ENCODE assay signal across 11 cellular contexts in the genomic region with DNA sequence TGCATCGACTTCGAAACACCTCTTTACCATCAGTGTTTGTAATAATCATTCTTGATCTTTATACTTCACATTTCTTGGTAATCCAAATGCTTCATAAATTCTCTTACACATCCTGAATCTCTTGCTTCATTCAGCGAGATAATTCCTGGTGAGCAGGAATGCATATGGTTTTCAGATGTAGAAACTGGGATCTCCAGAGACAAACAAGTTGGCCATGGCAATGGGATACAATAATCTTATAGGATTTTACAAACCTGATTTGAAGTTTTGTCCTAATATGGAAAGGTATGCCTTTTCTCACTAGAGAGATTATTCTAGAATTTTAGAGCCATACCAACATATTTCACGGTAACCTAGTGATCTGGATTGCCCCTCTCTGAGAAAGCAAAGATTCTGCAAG. TPM values are rescaled to one million over a fixed set of nuclear protein-coding genes. Genes with fewer than 3 reads are reported as not detected.
DNase-seq lines count a peak whose midpoint lies in the region; ATAC-seq, FAIRE-seq and TF ChIP-seq lines count a peak whose summit lies in the region.
"Had no signal": no experiment of that assay in that cellular context is flagged by ENCODE, and none has a peak within 500 bp of the region (broad histone marks: within the 10 kb centered on the region; RNA-seq: fewer than 3 reads in every experiment).

No MANE protein-coding gene starts in this region.

- DNase-seq in A673 (ENCODE audit: low spot score) = no peak
- DNase-seq in RWPE2 (ENCODE audit: low spot score) = no peak
- no peak for DNase-seq in epithelial cell of prostate (ENCODE audit: low read depth, low spot score)
- no peak for DNase-seq in neuronal stem cell (ENCODE audit: low spot score)
- no peak for DNase-seq in SHP77 (lab: John Stamatoyannopoulos, UW)
- no peak for DNase-seq in germinal center (ENCODE audit: low spot score)
- DNase-seq in small intestine = no peak
- no peak for DNase-seq in activated T-cell treated with anti-CD3 and anti-CD28 coated beads, Interleukin-2, amount 50 U/mL, for 48 hours
- DNase-seq: NCI-H82, T-helper 17 cell had no signal

- peak overlapping the region; percentile 11 for H2AFZ ChIP-seq in neuronal stem cell (ENCODE audit: low read length)

- no peak overlapping the region for H2BK12ac ChIP-seq in neuronal stem cell (ENCODE audit: low read length)

- CTCF ChIA-PET in A673 (lab: Charles Lee) = no interaction called here

- H3K4me2 ChIP-seq in neuronal stem cell (ENCODE audit: insufficient read depth, low read length, poor library complexity, severe bottlenecking) = no peak overlapping the region

- H3K9ac ChIP-seq in neuronal stem cell (ENCODE audit: low read depth, low read length, poor library complexity) = no peak overlapping the region

- TF ChIP-seq CTCF in A673 (conservative IDR thresholded peaks at IDR 0.05; ENCODE audit: low read depth, low read length) (no peak), RWPE2 (IDR thresholded peaks at IDR 0.05; ENCODE audit: poor library complexity, severe bottlenecking) (no peak)

- H3K18ac ChIP-seq in neuronal stem cell (ENCODE audit: low read length) = no peak overlapping the region

- H2BK5ac ChIP-seq in neuronal stem cell (ENCODE audit: low read length) = no peak overlapping the region

- H3K4ac ChIP-seq in neuronal stem cell (ENCODE audit: low read length) = no peak overlapping the region

- H3K4me1 ChIP-seq in A673 (ENCODE audit: insufficient read depth, low read length, poor library complexity, severe bottlenecking) (peaks cover 59% of the 10 kb centered on the region), RWPE2 (ENCODE audit: insufficient read depth, poor library complexity, severe bottlenecking) (peaks cover 71% of the 10 kb centered on the region), neuronal stem cell (ENCODE audit: control insufficient read depth in 2 of 2, insufficient read depth in 1 of 2, low read depth in 1 of 2, low read length in 2 of 2) (peaks cover 3 to 9% of the 10 kb centered on the region in 2 donors), small intestine (ENCODE audit: control insufficient read depth in 2 of 2, insufficient read depth in 1 of 2, low read depth in 1 of 2, low read length in 1 of 2) (peaks cover 0 to 5% of the 10 kb centered on the region in 2 donors)

- no peak for FAIRE-seq in small intestine (lab: Jason Lieb, UNC)
- FAIRE-seq: colon had no signal

- no peaks in the 10 kb centered on the region for H3K79me1 ChIP-seq in neuronal stem cell (ENCODE audit: low read depth, low read length)

- H4K8ac ChIP-seq in neuronal stem cell (ENCODE audit: low read depth, low read length) = no peak overlapping the region

- no peaks in the 10 kb centered on the region for H3K36me3 ChIP-seq in A673 (ENCODE audit: insufficient read depth, low read length, poor library complexity, severe bottlenecking)
- H3K36me3 ChIP-seq in RWPE2 (ENCODE audit: low read depth) = no peaks in the 10 kb centered on the region
- no peaks in the 10 kb centered on the region for H3K36me3 ChIP-seq in neuronal stem cell (replicated peaks in 1 of 2; ENCODE audit: control insufficient read depth in 2 of 2, insufficient read depth in 2 of 2, low read length in 2 of 2)
- no peaks in the 10 kb centered on the region for H3K36me3 ChIP-seq in small intestine (ENCODE audit: control insufficient read depth in 2 of 2, insufficient read depth in 2 of 2, low read length in 2 of 2)

- no CpG with 5 or more reads among the region's 4 CpGs for WGBS in neuronal stem cell (ENCODE audit: extremely low coverage in 2 of 2, insufficient read length in 2 of 2, insufficient replicate concordance in 1 of 2), 2 donors
- WGBS in small intestine, 3 donors = 87 to 95% (median 91%) methylated on average over 4 of the region's 4 CpGs

- H3K27ac ChIP-seq in A673 (ENCODE audit: low read depth, low read length, poor library complexity, severe bottlenecking) (peak overlapping the region; percentile 84), RWPE2 (ENCODE audit: poor library complexity, severe bottlenecking) (peak overlapping the region; percentile 98), epithelial cell of prostate (peak overlapping the region; percentile 85), neuronal stem cell (replicated peaks; ENCODE audit: low read length) (no peak overlapping the region), small intestine (ENCODE audit: low read depth in 1 of 2, low read length in 1 of 2) (no peak overlapping the region)

- H2AK5ac ChIP-seq in neuronal stem cell (ENCODE audit: low read depth, low read length) = no peak overlapping the region

- no peak overlapping the region for H3K14ac ChIP-seq in neuronal stem cell (ENCODE audit: low read length)

- BruUV-seq in A673 (replicated peaks; lab: Mats Ljungman, UMichigan) = TSS peak; percentile 79

- H3K9me3 ChIP-seq in A673 (ENCODE audit: low read depth, low read length, poor library complexity, severe bottlenecking) (no peaks in the 10 kb centered on the region), RWPE2 (ENCODE audit: severe bottlenecking) (no peaks in the 10 kb centered on the region), neuronal stem cell (replicated peaks in 1 of 2; ENCODE audit: control insufficient read depth in 2 of 2, insufficient read depth in 1 of 2, low read depth in 1 of 2, low read length in 2 of 2) (no peaks in the 10 kb centered on the region), small intestine (ENCODE audit: control insufficient read depth, low read depth) (no peaks in the 10 kb centered on the region)

- H2BK120ac ChIP-seq in neuronal stem cell (ENCODE audit: low read depth, low read length) = no peak overlapping the region

- no peak for ATAC-seq in RWPE2 (ENCODE audit: low read depth)
- ATAC-seq: T-helper 17 cell had no signal

- H3K27me3 ChIP-seq in A673 (replicated peaks; ENCODE audit: insufficient read depth, low read depth, low read length, poor library complexity) (no peaks in the 10 kb centered on the region), RWPE2 (ENCODE audit: insufficient read depth, poor library complexity, severe bottlenecking) (no peaks in the 10 kb centered on the region), neuronal stem cell (ENCODE audit: control insufficient read depth in 3 of 3, insufficient read depth in 3 of 3, low read depth in 1 of 3, low read length in 3 of 3) (no peaks in the 10 kb centered on the region), small intestine (ENCODE audit: control insufficient read depth in 2 of 2, insufficient read depth in 2 of 2, low read length in 2 of 2) (no peaks in the 10 kb centered on the region)

- intact Hi-C loops in A673 (cut with micrococcal nuclease; ENCODE audit: unreplicated experiment) = no loop called here

- no peak overlapping the region for H2BK15ac ChIP-seq in neuronal stem cell (ENCODE audit: low read length)

- H3K4me3 ChIP-seq in A673 (ENCODE audit: low read depth, low read length, poor library complexity, severe bottlenecking) (no peak overlapping the region), RWPE2 (ENCODE audit: severe bottlenecking) (no peak overlapping the region), neuronal stem cell (ENCODE audit: low read length in 2 of 2) (no peak overlapping the region), small intestine (ENCODE audit: low read depth in 1 of 2, low read length in 2 of 2) (no peak overlapping the region)

- POLR2A ChIA-PET in A673 (lab: Charles Lee; ENCODE audit: low non-redundant PET) = no interaction called here

- H4K91ac ChIP-seq in neuronal stem cell (ENCODE audit: low read depth, low read length, poor library complexity) = no peak overlapping the region

- H3K23ac ChIP-seq in neuronal stem cell (ENCODE audit: low read depth, low read length, poor library complexity) = no peak overlapping the region

RNA-seq across cellular contexts. Expression of a gene that starts 13.0 kb away (rescaled TPM):
- 14.0 and 14.1 TPM in 2 replicates for total RNA-seq in A673 (2021)
- polyA plus RNA-seq in neuronal stem cell (2013, experiment 1 of 2) = 14.4 TPM
- 14.9 TPM for polyA plus RNA-seq in neuronal stem cell (2013, experiment 2 of 2)
- polyA plus RNA-seq in small intestine = 1 to 10 TPM; 1.4 to 2.2 (median 1.6) TPM

RNA-seq across cellular contexts. Expression of a gene that starts 13.6 kb away (rescaled TPM):
- total RNA-seq in A673 (2021) = 1,489 and 1,873 TPM in 2 replicates
- 689 TPM for polyA plus RNA-seq in neuronal stem cell (2013, experiment 1 of 2)
- 669 TPM for polyA plus RNA-seq in neuronal stem cell (2013, experiment 2 of 2)
- polyA plus RNA-seq in small intestine = 100 to 1,000 TPM in 2 of 3 donors, 10 to 100 TPM in 1; 21.2 to 531 (median 196) TPM

Comparison
In these comparisons a context has a peak if more than half of its experiments do, and no peak if none do; other contexts are left out.
1. H3K27ac ChIP-seq: peak in A673 (single experiment), RWPE2 (single experiment) and epithelial cell of prostate (single experiment); none in neuronal stem cell (single experiment) and small intestine (0 of 2).